Comparison of ENCODE assay signal across 9 cellular contexts in the genomic region with DNA sequence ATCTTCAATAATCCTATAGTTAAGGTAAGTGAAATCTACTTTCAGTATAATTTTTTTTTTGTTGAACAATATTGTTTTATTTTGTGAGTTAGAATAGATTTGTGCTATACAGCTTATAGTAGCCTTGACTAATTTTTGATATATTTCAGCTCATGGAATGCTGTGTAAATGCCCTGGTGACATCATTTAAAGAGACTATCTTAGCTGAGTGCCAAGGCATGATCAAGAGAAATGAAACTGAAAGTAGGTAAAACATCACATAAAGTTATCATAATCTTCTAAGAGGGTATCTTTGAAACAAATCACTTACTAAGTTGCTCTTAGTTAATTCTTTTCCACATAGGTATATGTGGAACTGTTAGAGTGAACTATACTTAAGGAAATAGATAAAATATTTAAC. TPM values are rescaled to one million over a fixed set of nuclear protein-coding genes. Genes with fewer than 3 reads are reported as not detected.
A peak's percentile ranks its signal among the peaks of the same experiment; 100 is the strongest.
DNase-seq lines count a peak whose midpoint lies in the region; ATAC-seq, FAIRE-seq and TF ChIP-seq lines count a peak whose summit lies in the region.
"Had no signal": no experiment of that assay in that cellular context is flagged by ENCODE, and none has a peak within 500 bp of the region (broad histone marks: within the 10 kb centered on the region; RNA-seq: fewer than 3 reads in every experiment).

No MANE protein-coding gene starts in this region.

- no peak overlapping the region for H3K9ac ChIP-seq in KMS-11

- no peaks in the 10 kb centered on the region for H3K4me1 Mint-ChIP-seq in Calu3 (ENCODE audit: low read depth, unreplicated experiment)

- no peaks in the 10 kb centered on the region for H3K9me3 Mint-ChIP-seq in Calu3 (ENCODE audit: low read depth, unreplicated experiment)

- intact Hi-C loops in psoas muscle (cut with DNase I): no loop called here
- intact Hi-C loops in Calu3 (cut with micrococcal nuclease; ENCODE audit: unreplicated experiment): no loop called here
- intact Hi-C loops in sciatic nerve (cut with DNase I): no loop called here

- no peaks in the 10 kb centered on the region for H3K36me3 Mint-ChIP-seq in Calu3 (ENCODE audit: insufficient read depth, unreplicated experiment)

- ATAC-seq in GM18861 (IDR thresholded peaks at IDR 0.05; ENCODE audit: unreplicated experiment) (peak; percentile 85), psoas muscle (no peak), sciatic nerve (no peak)

- no peak overlapping the region for H3K4me3 Mint-ChIP-seq in Calu3 (ENCODE audit: low read depth, unreplicated experiment)

- peak overlapping the region; percentile 71 for H3K4me3 ChIP-seq in ACC112 (ENCODE audit: low read depth, low read length)
- no peak overlapping the region for H3K4me3 ChIP-seq in KMS-11 (IDR thresholded peaks at IDR 0.05; ENCODE audit: insufficient read depth, low read depth, low read length)
- no peak overlapping the region for H3K4me3 ChIP-seq in psoas muscle

- TF ChIP-seq CTCF in KMS-11 (conservative IDR thresholded peaks at IDR 0.05; ENCODE audit: low read depth, low read length) (no peak), psoas muscle (IDR thresholded peaks at IDR 0.05) (no peak), Calu3 (IDR thresholded peaks at IDR 0.05; ENCODE audit: unreplicated experiment) (no peak)

- CTCF ChIA-PET in Calu3 (lab: Charles Lee): no interaction called here

- H3K27me3 ChIP-seq in ACC112 (ENCODE audit: insufficient read depth, low read length): no peaks in the 10 kb centered on the region
- H3K27me3 ChIP-seq in KMS-11 (ENCODE audit: insufficient read depth, low read depth): no peaks in the 10 kb centered on the region
- H3K27me3 ChIP-seq in psoas muscle (ENCODE audit: insufficient read depth in 3 of 3, low read length in 2 of 3): no peaks in the 10 kb centered on the region

- peaks cover 19% of the 10 kb centered on the region for H3K4me1 ChIP-seq in ACC112 (ENCODE audit: control insufficient read depth, insufficient read depth, low read length, unreplicated experiment)
- H3K4me1 ChIP-seq in KMS-11 (ENCODE audit: low read depth, poor library complexity, severe bottlenecking): peaks cover 12% of the 10 kb centered on the region
- H3K4me1 ChIP-seq in psoas muscle: peaks cover 14% of the 10 kb centered on the region

- peak overlapping the region; percentile 49; the same call in 1 of the 2 replicates for H3K4me2 ChIP-seq in KMS-11

- no peaks in the 10 kb centered on the region for H3K27me3 Mint-ChIP-seq in Calu3 (ENCODE audit: unreplicated experiment)

- peak; percentile 23 for FAIRE-seq in endometrium (lab: Jason Lieb, UNC)
- FAIRE-seq: keratinocyte had no signal

- H3K27ac ChIP-seq in ACC112 (ENCODE audit: low read depth, low read length) (peak overlapping the region; percentile 80), KMS-11 (no peak overlapping the region), psoas muscle (no peak overlapping the region)

- peaks cover 3% of the 10 kb centered on the region for H3K79me2 ChIP-seq in ACC112 (ENCODE audit: control insufficient read depth, insufficient read depth, low read length, unreplicated experiment)
- H3K79me2 ChIP-seq in KMS-11 (ENCODE audit: insufficient read depth, low read depth): no peaks in the 10 kb centered on the region

- no TSS peak for BruUV-seq in Calu3 (replicated peaks; lab: Mats Ljungman, UMichigan)

- no peak overlapping the region for H3K27ac Mint-ChIP-seq in Calu3 (ENCODE audit: unreplicated experiment)

- no peaks in the 10 kb centered on the region for H4K20me1 ChIP-seq in KMS-11 (ENCODE audit: insufficient read depth)

- H3K9me3 ChIP-seq in psoas muscle: no peaks in the 10 kb centered on the region

- DNase-seq in psoas muscle (no peak), KG1 (lab: John Stamatoyannopoulos, UW) (no peak), Calu3 (no peak), sciatic nerve (ENCODE audit: low spot score) (no peak)

- H2AFZ ChIP-seq in ACC112 (ENCODE audit: low read length, unreplicated experiment) (no peak overlapping the region), KMS-11 (ENCODE audit: low read depth) (no peak overlapping the region)

- H3K36me3 ChIP-seq in ACC112 (ENCODE audit: insufficient read depth, low read length): peaks cover 7% of the 10 kb centered on the region
- no peaks in the 10 kb centered on the region for H3K36me3 ChIP-seq in KMS-11 (ENCODE audit: insufficient read depth)
- H3K36me3 ChIP-seq in psoas muscle (ENCODE audit: insufficient read depth in 1 of 2, low read depth in 1 of 2): peaks cover 0 to 70% of the 10 kb centered on the region in 2 donors

RNA-seq across cellular contexts. Expression of a gene that starts 51.4 kb away (rescaled TPM):
- total RNA-seq in psoas muscle (100 to 1,000 TPM; 156 to 263 (median 208) TPM), Calu3 (2022) (37.2 and 38.3 TPM in 2 replicates), sciatic nerve (72.5 TPM)
- 100 to 1,000 TPM; 141 to 246 (median 162) TPM for polyA plus RNA-seq in psoas muscle
